ENCODE assay signal across 1 cellular context in the genomic region with DNA sequence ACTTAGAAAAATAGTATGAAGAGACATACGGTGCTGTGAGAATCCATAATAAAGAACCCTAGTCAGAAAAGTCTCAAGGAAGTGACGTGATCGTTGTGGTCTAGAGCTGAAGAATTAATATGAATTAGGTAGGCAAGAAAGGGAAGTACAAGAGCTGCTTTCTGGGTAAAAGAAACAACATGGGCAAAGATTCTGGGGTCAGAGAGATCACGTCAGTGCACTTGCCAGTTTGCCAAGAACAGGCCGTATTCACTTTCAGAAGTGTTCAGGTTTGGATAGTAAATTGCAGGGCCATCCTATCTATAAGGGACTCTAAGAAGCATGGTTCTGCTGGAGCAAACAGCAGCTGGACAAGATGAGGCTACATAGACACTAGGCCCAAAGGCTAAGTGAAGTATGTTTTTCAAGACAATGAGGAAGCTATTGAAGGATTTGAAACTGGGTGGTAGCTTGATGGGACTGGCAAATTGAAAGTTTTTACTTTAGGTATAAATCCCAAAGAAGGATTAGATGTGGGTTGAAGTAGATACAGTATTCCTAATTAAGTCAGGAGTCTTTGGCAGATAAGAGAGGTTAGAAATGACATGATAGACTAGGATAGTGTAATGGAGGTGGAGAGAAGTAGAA.
TF ChIP-seq lines count a peak whose summit lies in the region.

No MANE protein-coding gene starts in this region.

TF ChIP-seq in H1, 55 proteins besides CTCF, POLR2A, EP300 and RAD21:
- no peak for TF ChIP-seq NRF1 (IDR thresholded peaks at IDR 0.05; ENCODE audit: low read depth, low read length)
- no peak for TF ChIP-seq SP1 (IDR thresholded peaks at IDR 0.05; ENCODE audit: low read depth, low read length)
- no peak for TF ChIP-seq RNF2 (IDR thresholded peaks at IDR 0.05; ENCODE audit: borderline replicate concordance, low read depth, low read length, missing control alignments, poor library complexity, severe bottlenecking)
- no peak for TF ChIP-seq EZH2 (IDR thresholded peaks at IDR 0.05; ENCODE audit: low read depth, low read length, severe bottlenecking)
- TF ChIP-seq RBBP5 (IDR thresholded peaks at IDR 0.05; ENCODE audit: borderline replicate concordance, low read depth, low read length), result no peak
- no peak for TF ChIP-seq POU5F1 (IDR thresholded peaks at IDR 0.05; ENCODE audit: low read depth, low read length)
- TF ChIP-seq KDM5A (IDR thresholded peaks at IDR 0.05; ENCODE audit: low read length), result no peak
- no peak for TF ChIP-seq BCL11A (IDR thresholded peaks at IDR 0.05; ENCODE audit: low read depth in 2 of 2, low read length in 2 of 2)
TF ChIP-seq in H1: peak in this region for 0.
